ENCODE assay signal across 14 cellular contexts in the genomic region with DNA sequence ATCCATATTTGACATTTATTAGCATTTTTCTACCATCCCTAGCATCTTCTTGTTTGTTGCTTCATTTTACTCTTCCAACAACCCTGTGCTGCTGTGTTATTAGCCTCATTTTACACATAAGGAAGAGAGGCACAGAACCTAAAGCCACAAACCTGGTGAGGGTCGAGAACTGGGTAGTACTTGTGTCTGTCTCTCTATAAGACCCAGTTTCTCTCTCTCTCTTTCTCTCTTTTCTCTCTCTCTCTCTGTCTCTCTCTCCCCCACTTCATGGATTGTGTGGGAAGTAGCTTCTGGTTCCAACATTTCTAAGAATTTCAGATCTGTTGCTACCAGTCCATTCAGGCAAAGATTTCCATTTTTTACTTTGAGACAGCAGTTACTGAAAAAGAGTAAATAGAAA. TPM values are rescaled to one million over a fixed set of nuclear protein-coding genes. Genes with fewer than 3 reads are reported as not detected.
DNase-seq lines count a peak whose midpoint lies in the region; ATAC-seq, FAIRE-seq and TF ChIP-seq lines count a peak whose summit lies in the region.
"Had no signal": no experiment of that assay in that cellular context is flagged by ENCODE, and none has a peak within 500 bp of the region (broad histone marks: within the 10 kb centered on the region; RNA-seq: fewer than 3 reads in every experiment).

No MANE protein-coding gene starts in this region.

- no peak overlapping the region for H3K27ac Mint-ChIP-seq in CD4-positive, alpha-beta T cell
- H3K27ac Mint-ChIP-seq in memory B cell, result no peak overlapping the region
- H3K27ac Mint-ChIP-seq in CD14-positive monocyte, result no peak overlapping the region

- no peaks in the 10 kb centered on the region for H3K9me3 Mint-ChIP-seq in CD4-positive, alpha-beta T cell
- H3K9me3 Mint-ChIP-seq in memory B cell (no peaks in the 10 kb centered on the region), CD14-positive monocyte (no peaks in the 10 kb centered on the region)

- no peak for TF ChIP-seq EP300 in A549 (IDR thresholded peaks at IDR 0.05)

- POLR2A ChIA-PET in A549 (lab: Yijun Ruan, JAX), result no interaction called here
- POLR2A ChIA-PET in CD4-positive, alpha-beta T cell (lab: Charles Lee), result interaction anchor here (1.2 kb wide), 1 partner anchor 190 kb away, joined by 4 read pairs; a partner anchor contains a TSS

- CTCF ChIA-PET in A549 (lab: Yijun Ruan, JAX), result interaction anchor here (1.7 kb wide), 1 partner anchor 112 kb away, joined by 6 read pairs; no protein-coding TSS in a partner anchor
- CTCF ChIA-PET in CD4-positive, alpha-beta T cell (lab: Charles Lee), result no interaction called here

- no peak overlapping the region for H3K27ac ChIP-seq in A549
- H3K27ac ChIP-seq in CD4-positive, alpha-beta T cell (ENCODE audit: low read depth, low read length), result no peak overlapping the region
- peak overlapping the region; percentile 96 for H3K27ac ChIP-seq in VCaP

- intact Hi-C loops in CD4-positive, alpha-beta T cell (cut with DNase I, micrococcal nuclease), result loop anchor here in 1 of 2 experiments (2.0 to 10.0 kb wide), 5 partner anchors 188 to 1112 kb away; a partner anchor contains a TSS
- intact Hi-C loops in CD14-positive monocyte (cut with micrococcal nuclease), result loop anchor here (5.0 kb wide), 5 partner anchors 38 to 618 kb away; no protein-coding TSS in a partner anchor
- intact Hi-C loops in lower leg skin (cut with DNase I; ENCODE audit: low total_unique reads), result loop anchor here (5.0 kb wide), 1 partner anchor 113 kb away; no protein-coding TSS in a partner anchor

- TF ChIP-seq RAD21 in A549 (conservative IDR thresholded peaks at IDR 0.05 in 1 of 2, IDR thresholded peaks at IDR 0.05 in 1 of 2), result no peak

- no peaks in the 10 kb centered on the region for H3K9me3 ChIP-seq in A549
- no peaks in the 10 kb centered on the region for H3K9me3 ChIP-seq in CD4-positive, alpha-beta T cell (ENCODE audit: control insufficient read depth, low read length)
- H3K9me3 ChIP-seq: sigmoid colon had no signal

- DNase-seq in A549 (ENCODE audit: low read depth in 1 of 2, low spot score in 1 of 2) (no peak), memory B cell (ENCODE audit: low spot score in 2 of 2) (no peak), CD14-positive monocyte (ENCODE audit: low spot score) (no peak), lower leg skin (ENCODE audit: low spot score in 2 of 2) (no peak)
- DNase-seq in CD4-positive, alpha-beta T cell, result no peak
- DNase-seq: activated gamma-delta T cell treated with Interleukin-2 at 50 U/mL for 16 hours, COR-L47, sigmoid colon, WERI-Rb-1 had no signal

- H3K4me1 Mint-ChIP-seq in CD4-positive, alpha-beta T cell (ENCODE audit: low read depth), result peaks cover 16% of the 10 kb centered on the region
- H3K4me1 Mint-ChIP-seq in memory B cell, result peaks cover 7% of the 10 kb centered on the region
- peaks cover 4% of the 10 kb centered on the region for H3K4me1 Mint-ChIP-seq in CD14-positive monocyte

- 7% methylated on average over 1 of the region's 1 CpG for WGBS in A549 (ENCODE audit: missing lambda C conversion rate)
- WGBS in lower leg skin, 2 donors, result 74 to 80% methylated on average over 1 of the region's 1 CpG

- H3K27me3 Mint-ChIP-seq in CD4-positive, alpha-beta T cell, result no peaks in the 10 kb centered on the region
- H3K27me3 Mint-ChIP-seq in memory B cell (no peaks in the 10 kb centered on the region), CD14-positive monocyte (ENCODE audit: low read depth in 3 of 3) (peaks cover 5 to 10% (median 7%) of the 10 kb centered on the region in 3 donors)

- H3K4me3 ChIP-seq in A549, result no peak overlapping the region
- H3K4me3 ChIP-seq in lower leg skin (ENCODE audit: low read depth, poor library complexity, severe bottlenecking), result no peak overlapping the region

- TF ChIP-seq CTCF in A549 (IDR thresholded peaks at IDR 0.05) (no peak), VCaP (conservative IDR thresholded peaks at IDR 0.05) (no peak), CD14-positive monocyte (IDR thresholded peaks at IDR 0.05) (no peak), lower leg skin (IDR thresholded peaks at IDR 0.05) (no peak)
- no peak for TF ChIP-seq CTCF in CD4-positive, alpha-beta T cell (IDR thresholded peaks at IDR 0.05)

- no peaks in the 10 kb centered on the region for H3K27me3 ChIP-seq in CD4-positive, alpha-beta T cell (ENCODE audit: control insufficient read depth, insufficient read depth, low read length)
- H3K27me3 ChIP-seq: sigmoid colon had no signal

- FAIRE-seq in A549 (lab: Jason Lieb, UNC), result no peak

- H3K4me3 Mint-ChIP-seq in CD4-positive, alpha-beta T cell, result peak overlapping the region; percentile 65
- H3K4me3 Mint-ChIP-seq in memory B cell, result peak overlapping the region; percentile 19
- peak overlapping the region in 1 of 2 donors; percentile 54 for H3K4me3 Mint-ChIP-seq in CD14-positive monocyte

- TF ChIP-seq POLR2A in A549 (IDR thresholded peaks at IDR 0.05; ENCODE audit: low read length) (no peak), lower leg skin (IDR thresholded peaks at IDR 0.05) (no peak)

- ATAC-seq in A549, result no peak
- ATAC-seq in CD4-positive, alpha-beta T cell (ENCODE audit: poor library complexity), result no peak
- ATAC-seq in memory B cell (ENCODE audit: low read depth), result no peak
- ATAC-seq in HG03571 (IDR thresholded peaks at IDR 0.05; ENCODE audit: unreplicated experiment), result no peak
- ATAC-seq in GM19395 (IDR thresholded peaks at IDR 0.05; ENCODE audit: unreplicated experiment), result no peak
- ATAC-seq: esophagus mucosa had no signal

- H3K4me2 ChIP-seq in A549, result peak overlapping the region; percentile 89

- H3K4me1 ChIP-seq in A549, result peaks cover 17% of the 10 kb centered on the region

- H3K36me3 Mint-ChIP-seq in CD4-positive, alpha-beta T cell (ENCODE audit: low read depth), result peaks cover 11% of the 10 kb centered on the region
- H3K36me3 Mint-ChIP-seq in memory B cell (peaks cover 3% of the 10 kb centered on the region), CD14-positive monocyte (peaks cover 6 to 12% of the 10 kb centered on the region in 2 donors)

TF ChIP-seq in A549, 52 proteins besides CTCF, POLR2A, EP300 and RAD21:
- TF ChIP-seq, protein P1, sequence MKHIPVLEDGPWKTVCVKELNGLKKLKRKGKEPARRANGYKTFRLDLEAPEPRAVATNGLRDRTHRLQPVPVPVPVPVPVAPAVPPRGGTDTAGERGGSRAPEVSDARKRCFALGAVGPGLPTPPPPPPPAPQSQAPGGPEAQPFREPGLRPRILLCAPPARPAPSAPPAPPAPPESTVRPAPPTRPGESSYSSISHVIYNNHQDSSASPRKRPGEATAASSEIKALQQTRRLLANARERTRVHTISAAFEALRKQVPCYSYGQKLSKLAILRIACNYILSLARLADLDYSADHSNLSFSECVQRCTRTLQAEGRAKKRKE (CRISPR knock-in tag; IDR thresholded peaks at IDR 0.05; ENCODE audit: low read depth), result no peak
- TF ChIP-seq JUNB (IDR thresholded peaks at IDR 0.05), result no peak
- no peak for TF ChIP-seq HOXA7 (CRISPR knock-in tag; IDR thresholded peaks at IDR 0.05)
- no peak for TF ChIP-seq RNF2 (IDR thresholded peaks at IDR 0.05; ENCODE audit: borderline replicate concordance, low read depth)
- no peak for TF ChIP-seq NFE2L2 (conservative IDR thresholded peaks at IDR 0.05; ENCODE audit: low read length)
TF ChIP-seq in A549: peak in this region for 0.

RNA-seq across cellular contexts. Expression of a gene that starts 1.4 kb away (rescaled TPM):
- polyA plus RNA-seq in A549 (2011; rRNA removed) (10.0 and 20.5 TPM in 2 replicates), A549 (2017; fragmentation: RNase III; extraction: RNeasy Plus Mini Kit Qiagen cat#74134 plus additional on column Dnase treatment) (10.4 to 11.1 TPM (median 10.8 TPM) in 3 replicates), CD14-positive monocyte (1 to 10 TPM in 1 of 2 donors, under 1 TPM in 1; 0.95 to 2.0 TPM)
- 2.1 and 2.8 TPM in 2 replicates for polyA plus RNA-seq in A549 (2012; cell fraction: cytosol; rRNA removed)
- polyA plus RNA-seq in A549 (2012; cell fraction: nucleus; rRNA removed), result 2.2 and 3.9 TPM in 2 replicates
- polyA minus RNA-seq in A549 (2011; rRNA and poly(A)+ RNA removed), result 3.3 and 5.0 TPM in 2 replicates
- 10 to 100 TPM in 1 of 2 experiments, 1 to 10 TPM in 1; 10.0 to 10.3 TPM for total RNA-seq in CD4-positive, alpha-beta T cell
- 10 to 100 TPM in 2 of 4 donors, 1 to 10 TPM in 2; 6.8 to 25.0 (median 11.5) TPM for total RNA-seq in lower leg skin

RNA-seq across cellular contexts. Expression of a gene that starts 53.9 kb away (rescaled TPM):
- polyA plus RNA-seq in A549 (2011; rRNA removed), result not detected in 2 replicates
- polyA plus RNA-seq in A549 (2012; cell fraction: cytosol; rRNA removed), result not detected in 2 replicates
- polyA plus RNA-seq in A549 (2012; cell fraction: nucleus; rRNA removed), result not detected in 2 replicates
- polyA plus RNA-seq in A549 (2017; fragmentation: RNase III; extraction: RNeasy Plus Mini Kit Qiagen cat#74134 plus additional on column Dnase treatment), result not detected in 3 replicates
- polyA minus RNA-seq in A549 (2011; rRNA and poly(A)+ RNA removed), result not detected in 2 replicates
- not detected for total RNA-seq in CD4-positive, alpha-beta T cell
- polyA plus RNA-seq in CD14-positive monocyte, result not detected
- 1 to 10 TPM in 1 of 4 donors, not detected in 3; 2.8 TPM for total RNA-seq in lower leg skin
- total RNA-seq: esophagus mucosa, M059J had no signal
